38 cellular contexts compared by ENCODE assay signal in the genomic region with DNA sequence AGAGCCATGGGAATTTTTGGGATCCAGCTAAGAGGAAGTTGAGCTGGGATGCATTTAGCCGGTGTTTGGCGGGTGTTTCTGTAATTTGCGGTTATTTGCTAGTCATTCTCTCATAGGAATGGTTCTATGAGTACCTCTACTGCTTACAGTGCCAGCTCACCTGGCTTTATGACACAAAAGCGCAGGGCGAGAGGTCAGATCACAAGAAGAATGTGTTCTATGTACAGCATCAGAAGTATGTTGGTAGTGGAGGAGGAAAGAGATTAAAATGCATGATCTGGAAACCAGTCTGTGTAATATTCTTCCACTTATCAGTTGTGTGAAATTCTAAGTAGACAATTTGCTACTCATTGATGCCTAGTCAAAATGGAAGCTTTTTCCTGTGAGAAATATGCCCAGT.
"Had no signal": no experiment of that assay in that cellular context is flagged by ENCODE, and none has a peak within 500 bp of the region (broad histone marks: within the 10 kb centered on the region; RNA-seq: fewer than 3 reads in every experiment).

No MANE protein-coding gene starts in this region.

- H3K36me3 Mint-ChIP-seq: activated naive CD4-positive, alpha-beta T cell treated with anti-CD3 and anti-CD28 coated beads, Interleukin-2, amount 10 ng/mL, durations not matched to agents 7 days and 5 days; activated naive CD4-positive, alpha-beta T cell treated with anti-CD3 and anti-CD28 coated beads, Interleukin-2, amount 50 U/mL, for 72 hours; activated naive CD8-positive, alpha-beta T cell; activated naive CD8-positive, alpha-beta T cell treated with anti-CD3 and anti-CD28 coated beads for 36 hours; activated naive CD8-positive, alpha-beta T cell treated with anti-CD3 and anti-CD28 coated beads, Interleukin-2, amount 10 ng/mL, durations not matched to agents 7 days and 5 days; brain had no signal

- H3K27ac ChIP-seq: adrenal gland, ascending aorta, body of pancreas, brain microvascular endothelial cell, breast epithelium, cardiac muscle cell had no signal

- H3K4me1 Mint-ChIP-seq: activated naive CD4-positive, alpha-beta T cell treated with anti-CD3 and anti-CD28 coated beads, Interleukin-2, amount 10 ng/mL, durations not matched to agents 7 days and 5 days; activated naive CD4-positive, alpha-beta T cell treated with anti-CD3 and anti-CD28 coated beads, Interleukin-2, amount 50 U/mL, for 24 hours; activated naive CD8-positive, alpha-beta T cell treated with anti-CD3 and anti-CD28 coated beads for 36 hours; activated naive CD8-positive, alpha-beta T cell treated with anti-CD3 and anti-CD28 coated beads, Interleukin-2, amount 10 ng/mL, durations not matched to agents 7 days and 5 days; activated naive CD8-positive, alpha-beta T cell treated with anti-CD3 and anti-CD28 coated beads, Interleukin-2, amount 50 U/mL, for 24 hours; activated T-helper 17 cell treated with anti-CD3 and anti-CD28 coated beads, Interleukin-2, amount 50 U/mL, for 72 hours; central memory CD8-positive, alpha-beta T cell had no signal

- H3K4me3 Mint-ChIP-seq: activated naive CD4-positive, alpha-beta T cell treated with anti-CD3 and anti-CD28 coated beads for 36 hours; activated naive CD4-positive, alpha-beta T cell treated with anti-CD3 and anti-CD28 coated beads, Interleukin-2, amount 10 ng/mL, durations not matched to agents 7 days and 5 days; activated naive CD4-positive, alpha-beta T cell treated with anti-CD3 and anti-CD28 coated beads, Interleukin-2, amount 50 U/mL, for 24 hours; activated naive CD8-positive, alpha-beta T cell; activated naive CD8-positive, alpha-beta T cell treated with anti-CD3 and anti-CD28 coated beads for 36 hours; activated naive CD8-positive, alpha-beta T cell treated with anti-CD3 and anti-CD28 coated beads, Interleukin-2, amount 10 ng/mL, durations not matched to agents 7 days and 5 days; activated naive CD8-positive, alpha-beta T cell treated with anti-CD3 and anti-CD28 coated beads, Interleukin-2, amount 50 U/mL, for 24 hours; activated T-cell treated with anti-CD3 and anti-CD28 coated beads, Interleukin-2, amount 50 U/mL, for 24 hours; activated T-cell treated with anti-CD3 and anti-CD28 coated beads, Interleukin-2, amount 50 U/mL, for 4 hours; activated T-cell treated with anti-CD3 and anti-CD28 coated beads, Interleukin-2, amount 50 U/mL, for 72 hours; activated T-helper 1 cell treated with anti-CD3 and anti-CD28 coated beads, Interleukin-12 subunit alpha, Interleukin-12 subunit beta, Interleukin-2, Interleukin-4 antibody, amounts not matched to agents 30 ng/mL and 10 ng/mL and 1 ng/mL, durations not matched to agents 14 hours and 24 hours and 36 hours; activated T-helper 17 cell treated with anti-CD3 and anti-CD28 coated beads, Interleukin-2, amount 50 U/mL, for 72 hours; brain; central memory CD8-positive, alpha-beta T cell had no signal

- H3K9me3 Mint-ChIP-seq: activated naive CD4-positive, alpha-beta T cell treated with anti-CD3 and anti-CD28 coated beads for 36 hours; activated naive CD4-positive, alpha-beta T cell treated with anti-CD3 and anti-CD28 coated beads, Interleukin-2, amount 10 ng/mL, durations not matched to agents 7 days and 5 days; activated naive CD4-positive, alpha-beta T cell treated with anti-CD3 and anti-CD28 coated beads, Interleukin-2, amount 50 U/mL, for 24 hours; activated naive CD4-positive, alpha-beta T cell treated with anti-CD3 and anti-CD28 coated beads, Interleukin-2, amount 50 U/mL, for 72 hours; activated naive CD8-positive, alpha-beta T cell treated with anti-CD3 and anti-CD28 coated beads for 36 hours; activated naive CD8-positive, alpha-beta T cell treated with anti-CD3 and anti-CD28 coated beads, Interleukin-2, amount 10 ng/mL, durations not matched to agents 7 days and 5 days; activated naive CD8-positive, alpha-beta T cell treated with anti-CD3 and anti-CD28 coated beads, Interleukin-2, amount 50 U/mL, for 24 hours; activated T-cell treated with anti-CD3 and anti-CD28 coated beads, Interleukin-2, amount 50 U/mL, for 24 hours; activated T-cell treated with anti-CD3 and anti-CD28 coated beads, Interleukin-2, amount 50 U/mL, for 4 hours; activated T-helper 1 cell treated with anti-CD3 and anti-CD28 coated beads, Interleukin-12 subunit alpha, Interleukin-12 subunit beta, Interleukin-2, Interleukin-4 antibody, amounts not matched to agents 30 ng/mL and 10 ng/mL and 1 ng/mL, durations not matched to agents 14 hours and 24 hours and 36 hours; activated T-helper 17 cell treated with anti-CD3 and anti-CD28 coated beads, Interleukin-2, amount 50 U/mL, for 72 hours; activated T-helper 2 cell treated with anti-CD3 and anti-CD28 coated beads, Interferon-gamma antibody, Interleukin-2, Interleukin-4, amounts not matched to agents 10 μg/mL and 5 μg/mL and 100 μg/mL, durations not matched to agents 14 hours and 24 hours and 36 hours; central memory CD8-positive, alpha-beta T cell had no signal

- H3K27me3 ChIP-seq: adrenal gland, ascending aorta, body of pancreas, brain microvascular endothelial cell, breast epithelium had no signal

- H3K4me3 ChIP-seq: adrenal gland, ascending aorta, body of pancreas, breast epithelium, cardiac muscle cell had no signal

- ATAC-seq: activated naive CD4-positive, alpha-beta T cell treated with anti-CD3 and anti-CD28 coated beads, Interleukin-2, amount 50 U/mL, for 72 hours; activated naive CD8-positive, alpha-beta T cell treated with anti-CD3 and anti-CD28 coated beads, Interleukin-2, amount 50 U/mL, for 24 hours; activated T-cell treated with anti-CD3 and anti-CD28 coated beads, Interleukin-2, amount 50 U/mL, for 4 hours; activated T-cell treated with anti-CD3 and anti-CD28 coated beads, Interleukin-2, amount 50 U/mL, for 72 hours; activated T-helper 17 cell treated with anti-CD3 and anti-CD28 coated beads, Interleukin-2, amount 50 U/mL, for 72 hours; body of pancreas had no signal

- H3K4me1 ChIP-seq: adrenal gland, ascending aorta, body of pancreas, breast epithelium had no signal

- H3K36me3 ChIP-seq: adrenal gland, ascending aorta, brain microvascular endothelial cell, breast epithelium, cardiac muscle cell had no signal

- H3K9me3 ChIP-seq: adrenal gland, ascending aorta, body of pancreas, breast epithelium had no signal

- H3K27ac Mint-ChIP-seq: activated naive CD4-positive, alpha-beta T cell treated with anti-CD3 and anti-CD28 coated beads for 36 hours; activated naive CD4-positive, alpha-beta T cell treated with anti-CD3 and anti-CD28 coated beads, Interleukin-2, amount 10 ng/mL, durations not matched to agents 7 days and 5 days; activated naive CD4-positive, alpha-beta T cell treated with anti-CD3 and anti-CD28 coated beads, Interleukin-2, amount 50 U/mL, for 24 hours; activated naive CD4-positive, alpha-beta T cell treated with anti-CD3 and anti-CD28 coated beads, Interleukin-2, amount 50 U/mL, for 72 hours; activated naive CD8-positive, alpha-beta T cell; activated naive CD8-positive, alpha-beta T cell treated with anti-CD3 and anti-CD28 coated beads for 36 hours; activated naive CD8-positive, alpha-beta T cell treated with anti-CD3 and anti-CD28 coated beads, Interleukin-2, amount 10 ng/mL, durations not matched to agents 7 days and 5 days; activated naive CD8-positive, alpha-beta T cell treated with anti-CD3 and anti-CD28 coated beads, Interleukin-2, amount 50 U/mL, for 24 hours; activated T-cell treated with anti-CD3 and anti-CD28 coated beads, Interleukin-2, amount 50 U/mL, for 24 hours; activated T-cell treated with anti-CD3 and anti-CD28 coated beads, Interleukin-2, amount 50 U/mL, for 72 hours; activated T-helper 1 cell treated with anti-CD3 and anti-CD28 coated beads, Interleukin-12 subunit alpha, Interleukin-12 subunit beta, Interleukin-2, Interleukin-4 antibody, amounts not matched to agents 30 ng/mL and 10 ng/mL and 1 ng/mL, durations not matched to agents 14 hours and 24 hours and 36 hours; activated T-helper 17 cell treated with anti-CD3 and anti-CD28 coated beads, Interleukin-2, amount 50 U/mL, for 72 hours; activated T-helper 2 cell treated with anti-CD3 and anti-CD28 coated beads, Interferon-gamma antibody, Interleukin-2, Interleukin-4, amounts not matched to agents 10 μg/mL and 5 μg/mL and 100 μg/mL, durations not matched to agents 14 hours and 24 hours and 36 hours; brain had no signal

- DNase-seq: activated effector memory CD4-positive, alpha-beta T cell treated with anti-CD3 and anti-CD28 coated beads, Interleukin-2, amount 50 U/mL, for 16 hours; activated effector memory CD4-positive, alpha-beta T cell treated with Interleukin-2 at 50 U/mL for 16 hours; activated gamma-delta T cell; activated gamma-delta T cell treated with Interleukin-2 at 50 U/mL for 16 hours; activated naive CD4-positive, alpha-beta T cell; activated naive CD4-positive, alpha-beta T cell treated with anti-CD3 and anti-CD28 coated beads for 36 hours; activated naive CD4-positive, alpha-beta T cell treated with anti-CD3 and anti-CD28 coated beads, Interleukin-2, amount 10 ng/mL, durations not matched to agents 7 days and 5 days; activated naive CD4-positive, alpha-beta T cell treated with anti-CD3 and anti-CD28 coated beads, Interleukin-2, amount 50 U/mL, for 16 hours; activated naive CD4-positive, alpha-beta T cell treated with Interleukin-2 at 50 U/mL for 16 hours; activated naive CD8-positive, alpha-beta T cell treated with anti-CD3 and anti-CD28 coated beads for 36 hours; activated naive CD8-positive, alpha-beta T cell treated with anti-CD3 and anti-CD28 coated beads, Interleukin-2, amount 10 ng/mL, durations not matched to agents 7 days and 5 days; activated naive CD8-positive, alpha-beta T cell treated with anti-CD3 and anti-CD28 coated beads, Interleukin-2, amount 50 U/mL, for 24 hours; activated T-cell treated with anti-CD3 and anti-CD28 coated beads, Interleukin-2, amount 50 U/mL, for 1 hour; activated T-cell treated with anti-CD3 and anti-CD28 coated beads, Interleukin-2, amount 50 U/mL, for 24 hours; activated T-cell treated with anti-CD3 and anti-CD28 coated beads, Interleukin-2, amount 50 U/mL, for 4 hours; activated T-cell treated with anti-CD3 and anti-CD28 coated beads, Interleukin-2, amount 50 U/mL, for 48 hours; activated T-cell treated with anti-CD3 and anti-CD28 coated beads, Interleukin-2, amount 50 U/mL, for 72 hours; adrenal gland; amniotic stem cell; amygdala; anterior cingulate cortex; aorta; body of pancreas; brain microvascular endothelial cell; caudate nucleus; central memory CD4-positive, alpha-beta T cell; cerebellar nuclear complex had no signal
